8 cellular contexts compared by ENCODE assay signal in the genomic region with DNA sequence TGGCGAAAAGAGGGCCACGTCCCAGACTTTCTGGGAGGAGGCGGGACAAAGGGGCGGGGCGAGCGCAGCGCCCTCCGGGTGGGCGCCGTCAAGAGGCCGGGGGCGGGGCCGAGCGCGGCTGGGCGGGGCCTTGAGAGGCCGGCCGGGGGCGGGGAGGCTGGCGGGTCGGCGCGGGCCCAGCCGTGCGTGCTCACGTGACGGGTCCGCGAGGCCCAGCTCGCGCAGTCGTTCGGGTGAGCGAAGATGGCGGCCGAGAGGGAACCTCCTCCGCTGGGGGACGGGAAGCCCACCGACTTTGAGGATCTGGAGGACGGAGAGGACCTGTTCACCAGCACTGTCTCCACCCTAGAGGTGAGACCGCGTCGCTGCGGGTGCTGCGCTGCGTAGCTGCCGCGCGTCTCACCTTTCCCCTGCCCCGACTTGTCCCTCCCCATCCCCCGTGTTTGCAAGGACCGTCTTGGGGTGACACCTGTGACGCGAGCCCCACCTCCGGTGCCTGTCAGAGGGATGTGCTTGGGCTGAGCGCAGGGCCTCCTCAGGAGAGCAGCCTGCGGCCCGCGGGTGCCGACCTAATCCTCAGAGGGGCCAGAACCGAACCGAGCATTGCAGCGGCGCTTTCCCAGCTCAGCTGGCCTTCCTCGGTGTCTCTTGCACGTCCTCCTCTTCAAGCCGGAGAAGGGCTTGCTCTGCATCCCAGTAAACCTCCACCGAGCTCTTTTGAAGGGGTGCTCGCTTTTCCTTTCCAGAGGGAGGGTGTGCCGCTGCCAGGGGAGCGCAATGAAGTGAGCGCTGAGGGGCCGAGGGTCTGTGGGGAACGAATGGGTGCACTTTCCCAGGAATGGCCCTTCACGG. TPM values are rescaled to one million over a fixed set of nuclear protein-coding genes. Genes with fewer than 3 reads are reported as not detected.
A peak's percentile ranks its signal among the peaks of the same experiment; 100 is the strongest.
DNase-seq lines count a peak whose midpoint lies in the region; ATAC-seq and TF ChIP-seq lines count a peak whose summit lies in the region.

SNX2 (plus strand) TSS at position 220 of the 852 bp plus-strand sequence; CDS start at position 244, 24 bp downstream.

- peak within 1 kb of the TSS; percentile 83 for H3K27ac ChIP-seq in upper lobe of right lung

- peak within 1 kb of the TSS; percentile 96 for H3K4me3 Mint-ChIP-seq in progenitor cell of endocrine pancreas (ENCODE audit: low read depth)

- TF ChIP-seq CTCF in GM12874 (IDR thresholded peaks at IDR 0.05; ENCODE audit: insufficient read depth, low read depth, low read length) (peak; percentile 34; the same call in 1 of the 2 replicates), progenitor cell of endocrine pancreas (IDR thresholded peaks at IDR 0.05; ENCODE audit: unreplicated experiment) (peak; percentile 49), upper lobe of right lung (IDR thresholded peaks at IDR 0.05) (peak; percentile 15)

- intact Hi-C loops in T-helper 1 cell treated with Interleukin-12 subunit alpha and Interleukin-12 subunit beta and Interleukin-4 antibody, amounts not matched to agents 30 ng/mL and 1 ng/mL, for 36 hours (cut with micrococcal nuclease): loop anchor here (1.0 to 10.0 kb wide), 8 partner anchors 8 to 813 kb away; partner anchors contain the start of genes CEP120, CSNK1G3, SNX24 and SRFBP1
- intact Hi-C loops in left cardiac atrium (cut with DNase I): loop anchor here in 1 of 2 donors (10.0 kb wide), 1 partner anchor 70 kb away; the partner anchor contains the start of gene SNX24
- intact Hi-C loops in upper lobe of right lung (cut with DNase I): no loop called here

- H3K4me1 Mint-ChIP-seq in progenitor cell of endocrine pancreas (ENCODE audit: low read depth): peaks cover 17% of the 10 kb centered on the region

- H3K9me3 ChIP-seq in upper lobe of right lung: no peaks in the 10 kb centered on the region

- peak; percentile 93 for ATAC-seq in HG02610 (IDR thresholded peaks at IDR 0.05; ENCODE audit: unreplicated experiment)
- ATAC-seq in left cardiac atrium: peak; percentile 99
- ATAC-seq in upper lobe of right lung: peak; percentile 98

- peaks cover 1% of the 10 kb centered on the region for H3K36me3 Mint-ChIP-seq in progenitor cell of endocrine pancreas (ENCODE audit: insufficient read depth)

- DNase-seq in NCI-H1092 treated with DMSO at 0.1 percent for 48 hours (lab: John Stamatoyannopoulos, UW) (peak; percentile 73), amniotic epithelial cell (ENCODE audit: low read depth) (peak; percentile 69), left cardiac atrium (peak; percentile 96), progenitor cell of endocrine pancreas (ENCODE audit: low spot score, unreplicated experiment) (peak; percentile 88), upper lobe of right lung (peak; percentile 97)

- peaks cover 24% of the 10 kb centered on the region for H3K4me1 ChIP-seq in upper lobe of right lung

- H3K27me3 Mint-ChIP-seq in progenitor cell of endocrine pancreas: no peaks in the 10 kb centered on the region

- no peaks in the 10 kb centered on the region for H3K27me3 ChIP-seq in upper lobe of right lung

- peaks cover 2% of the 10 kb centered on the region for H3K9me3 Mint-ChIP-seq in progenitor cell of endocrine pancreas (ENCODE audit: low read depth)

- peak within 1 kb of the TSS; percentile 70 for H3K4me3 ChIP-seq in upper lobe of right lung

- no peaks in the 10 kb centered on the region for H3K36me3 ChIP-seq in upper lobe of right lung

- peak within 1 kb of the TSS; percentile 97 for H3K27ac Mint-ChIP-seq in progenitor cell of endocrine pancreas

RNA-seq across cellular contexts. Expression of gene SNX2, which starts in this region (rescaled TPM):
- 35.7 and 36.9 TPM in 2 replicates for total RNA-seq in T-helper 1 cell treated with Interleukin-12 subunit alpha and Interleukin-12 subunit beta and Interleukin-4 antibody, amounts not matched to agents 30 ng/mL and 1 ng/mL, for 36 hours
- total RNA-seq in left cardiac atrium: 10 to 100 TPM; 37.3 to 52.6 TPM
- total RNA-seq in progenitor cell of endocrine pancreas: 54.0 and 57.0 TPM in 2 replicates
- 102 TPM for total RNA-seq in upper lobe of right lung

Comparison
In these comparisons a context has a peak if more than half of its experiments do, and no peak if none do; other contexts are left out.
1. Peak in every context shown above with its lines: DNase-seq, ATAC-seq, H3K4me3 ChIP-seq and H3K27ac ChIP-seq.